18 cellular contexts compared by ENCODE assay signal in genomic region chr10:6037422-6037821, GRCh38. TPM values are rescaled to one million over a fixed set of nuclear protein-coding genes. Genes with fewer than 3 reads are reported as not detected.
DNase-seq lines count a peak whose midpoint lies in the region; ATAC-seq and TF ChIP-seq lines count a peak whose summit lies in the region.
"Had no signal": no experiment of that assay in that cellular context is flagged by ENCODE, and none has a peak within 500 bp of the region (broad histone marks: within the 10 kb centered on the region; RNA-seq: fewer than 3 reads in every experiment).

No MANE protein-coding gene starts in this region.

- H3K4me1 Mint-ChIP-seq in activated naive CD8-positive, alpha-beta T cell treated with anti-CD3 and anti-CD28 coated beads, Interleukin-2, amount 50 U/mL, for 24 hours: peaks cover 94% of the 10 kb centered on the region

- DNase-seq in activated naive CD4-positive, alpha-beta T cell treated with Interleukin-2 at 50 U/mL for 16 hours: peak; percentile 1
- DNase-seq in activated naive CD4-positive, alpha-beta T cell treated with anti-CD3 and anti-CD28 coated beads, Interleukin-2, amount 50 U/mL, for 16 hours: no peak
- DNase-seq in OCI-LY7 (ENCODE audit: low spot score) (peak; percentile 51), amygdala (lab: John Stamatoyannopoulos, UW) (no peak), RPMI8226 (no peak)
- DNase-seq in activated naive CD8-positive, alpha-beta T cell treated with anti-CD3 and anti-CD28 coated beads, Interleukin-2, amount 50 U/mL, for 24 hours: peak; percentile 3
- DNase-seq in stimulated activated CD8-positive, alpha-beta memory T cell treated with anti-CD3 and anti-CD28 coated beads, Interleukin-4, amount 100 ng/mL, for 48 hours: peak; percentile 30
- DNase-seq: activated CD4-positive, CD25-positive, alpha-beta regulatory T cell; DMS53; gastrocnemius medialis; NCI-H1694 treated with DMSO at 0.1 percent for 48 hours; NCI-H510A treated with DMSO at 0.1 percent for 48 hours; nephron progenitor cell; tibial artery had no signal

- H3K79me2 ChIP-seq in OCI-LY7 (ENCODE audit: insufficient read depth, low read depth, low read length): peaks cover 27% of the 10 kb centered on the region; the same call in 1 of the 2 replicates

- no peaks in the 10 kb centered on the region for H3K9me2 ChIP-seq in OCI-LY7 (ENCODE audit: insufficient read depth, low read length)

- peak overlapping the region; percentile 73 for H3K27ac ChIP-seq in OCI-LY7 (ENCODE audit: low read depth, low read length, poor library complexity, severe bottlenecking)
- H3K27ac ChIP-seq: cardiac muscle cell, gastrocnemius medialis, tibial artery had no signal

- H3K9me3 ChIP-seq in OCI-LY7 (ENCODE audit: low read length): peaks cover 11% of the 10 kb centered on the region; the same call in 1 of the 2 replicates
- H3K9me3 ChIP-seq: gastrocnemius medialis, tibial artery had no signal

- TF ChIP-seq CTCF in OCI-LY7 (conservative IDR thresholded peaks at IDR 0.05; ENCODE audit: low read length): peak; percentile 53

- no TSS peak for BruUV-seq in OCI-LY7 (replicated peaks; lab: Mats Ljungman, UMichigan)

- intact Hi-C loops in OCI-LY7 (cut with micrococcal nuclease; ENCODE audit: unreplicated experiment): no loop called here

- peaks cover 94% of the 10 kb centered on the region for H3K36me3 Mint-ChIP-seq in activated naive CD8-positive, alpha-beta T cell treated with anti-CD3 and anti-CD28 coated beads, Interleukin-2, amount 50 U/mL, for 24 hours (ENCODE audit: low read depth)

- peak overlapping the region; percentile 40 for H3K4me3 ChIP-seq in OCI-LY7 (ENCODE audit: low read depth, low read length, poor library complexity, severe bottlenecking)
- H3K4me3 ChIP-seq: cardiac muscle cell, gastrocnemius medialis, tibial artery had no signal

- peaks cover 20% of the 10 kb centered on the region for H3K36me3 ChIP-seq in OCI-LY7 (ENCODE audit: insufficient read depth, low read length)
- H3K36me3 ChIP-seq: cardiac muscle cell, gastrocnemius medialis, tibial artery had no signal

- no peaks in the 10 kb centered on the region for H3K27me3 Mint-ChIP-seq in activated naive CD8-positive, alpha-beta T cell treated with anti-CD3 and anti-CD28 coated beads, Interleukin-2, amount 50 U/mL, for 24 hours

- peaks cover 81% of the 10 kb centered on the region for H3K4me1 ChIP-seq in OCI-LY7 (ENCODE audit: insufficient read depth, low read length, poor library complexity, severe bottlenecking)
- H3K4me1 ChIP-seq: tibial artery had no signal

- H3K27ac Mint-ChIP-seq in activated naive CD8-positive, alpha-beta T cell treated with anti-CD3 and anti-CD28 coated beads, Interleukin-2, amount 50 U/mL, for 24 hours: peak overlapping the region; percentile 85
- H3K27ac Mint-ChIP-seq: nephron progenitor cell had no signal

- ATAC-seq in activated naive CD8-positive, alpha-beta T cell treated with anti-CD3 and anti-CD28 coated beads, Interleukin-2, amount 50 U/mL, for 24 hours: peak; percentile 11
- no peak for ATAC-seq in GM21390 (IDR thresholded peaks at IDR 0.05; ENCODE audit: unreplicated experiment)
- ATAC-seq: gastrocnemius medialis had no signal

- CTCF ChIA-PET in OCI-LY7 (lab: Charles Lee; ENCODE audit: unreplicated experiment): interaction anchor here (0.6 to 1.5 kb wide), 4 partner anchors 10 to 49 kb away, joined by 3 to 10 read pairs (median 5); no protein-coding TSS in a partner anchor

- H3K4me3 Mint-ChIP-seq in activated naive CD8-positive, alpha-beta T cell treated with anti-CD3 and anti-CD28 coated beads, Interleukin-2, amount 50 U/mL, for 24 hours: no peak overlapping the region
- H3K4me3 Mint-ChIP-seq: nephron progenitor cell had no signal

- H3K4me2 ChIP-seq in OCI-LY7 (ENCODE audit: low read length): peak overlapping the region; percentile 71

- no peaks in the 10 kb centered on the region for H3K9me3 Mint-ChIP-seq in activated naive CD8-positive, alpha-beta T cell treated with anti-CD3 and anti-CD28 coated beads, Interleukin-2, amount 50 U/mL, for 24 hours

- POLR2A ChIA-PET in OCI-LY7 (lab: Charles Lee): interaction anchor here (0.7 to 2.9 kb wide), 9 partner anchors 11 to 214 kb away, joined by 3 to 43 read pairs (median 5); no protein-coding TSS in a partner anchor

- H4K20me1 ChIP-seq in OCI-LY7 (ENCODE audit: insufficient read depth, low read length): no peaks in the 10 kb centered on the region

- H2AFZ ChIP-seq in OCI-LY7 (ENCODE audit: low read length): peak overlapping the region; percentile 63

RNA-seq across cellular contexts. Expression of gene IL2RA, which starts 24.7 kb away (rescaled TPM):
- total RNA-seq in OCI-LY7 (2014; rRNA removed; shearing (Covaris generic)): 24.0 and 24.3 TPM in 2 replicates
- 22.3 and 27.5 TPM in 2 replicates for total RNA-seq in OCI-LY7 (2022)
- total RNA-seq: cardiac muscle cell, H4, MCF 10A had no signal

RNA-seq across cellular contexts. Expression of gene RBM17, which starts 51.4 kb away (rescaled TPM):
- 103 and 152 TPM in 2 replicates for total RNA-seq in OCI-LY7 (2014; rRNA removed; shearing (Covaris generic))
- 248 and 266 TPM in 2 replicates for total RNA-seq in OCI-LY7 (2022)

Comparison
In these comparisons a context has a peak if more than half of its experiments do, and no peak if none do; other contexts are left out.
1. DNase-seq: peak in activated naive CD4-positive, alpha-beta T cell treated with Interleukin-2 at 50 U/mL for 16 hours (single experiment), OCI-LY7 (single experiment), activated naive CD8-positive, alpha-beta T cell treated with anti-CD3 and anti-CD28 coated beads, Interleukin-2, amount 50 U/mL, for 24 hours (single experiment) and stimulated activated CD8-positive, alpha-beta memory T cell treated with anti-CD3 and anti-CD28 coated beads, Interleukin-4, amount 100 ng/mL, for 48 hours (single experiment); none in activated naive CD4-positive, alpha-beta T cell treated with anti-CD3 and anti-CD28 coated beads, Interleukin-2, amount 50 U/mL, for 16 hours (single experiment), amygdala (0 of 56) and RPMI8226 (single experiment).